In the genomic region with DNA sequence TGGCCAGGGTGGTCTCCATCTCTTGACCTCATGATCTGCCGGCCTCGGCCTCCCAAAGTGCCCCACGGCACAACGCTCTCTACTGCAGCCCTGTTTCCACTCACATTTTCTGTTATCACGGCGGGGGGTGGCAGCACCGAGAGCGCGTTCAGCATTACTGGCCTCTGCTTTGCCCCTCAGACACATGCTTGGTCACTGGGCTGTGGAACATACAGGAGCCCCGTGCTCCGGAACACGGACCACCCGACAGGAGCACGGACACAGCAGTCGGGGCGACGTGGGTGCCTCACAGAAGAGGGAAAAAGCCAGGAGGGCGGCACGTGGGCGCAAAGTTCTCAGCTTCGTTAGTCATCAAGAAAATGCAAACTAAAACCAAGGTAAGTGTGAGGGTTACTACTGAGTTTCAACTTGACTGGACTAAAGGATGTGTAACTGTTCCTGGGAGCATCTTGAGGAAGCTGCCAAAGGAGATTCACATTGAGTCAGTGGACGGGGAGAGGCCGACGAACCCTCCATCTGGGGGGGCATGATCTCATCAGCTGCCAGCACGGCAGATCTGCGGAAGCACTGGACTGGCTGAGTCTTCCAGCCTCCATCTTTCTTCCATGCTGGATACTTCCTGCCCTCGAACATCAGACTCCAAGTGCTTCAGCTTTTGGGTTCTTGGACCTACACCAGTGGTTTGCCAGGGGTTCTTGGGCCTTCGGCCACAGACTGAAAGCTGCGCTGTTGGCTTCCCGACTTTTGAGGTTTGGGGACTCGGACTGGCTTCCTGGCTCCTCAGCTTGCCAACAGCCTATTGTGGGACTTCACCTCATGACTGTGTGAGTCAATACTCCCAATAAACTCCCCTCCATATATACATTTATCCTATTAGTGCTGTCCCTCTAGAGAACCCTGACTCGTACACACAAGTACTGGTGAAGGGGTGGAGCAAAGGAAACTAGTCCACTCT, we compare ENCODE assay signal across 8 cellular contexts.
A peak's percentile ranks its signal among the peaks of the same experiment; 100 is the strongest.
DNase-seq lines count a peak whose midpoint lies in the region; ATAC-seq, FAIRE-seq and TF ChIP-seq lines count a peak whose summit lies in the region.

No MANE protein-coding gene starts in this region.

- peak overlapping the region; percentile 93 for H3K27ac Mint-ChIP-seq in neural crest cell (ENCODE audit: unreplicated experiment)

- H3K27me3 Mint-ChIP-seq in neural crest cell (ENCODE audit: low read depth): peaks cover 3% of the 10 kb centered on the region

- H3K4me1 Mint-ChIP-seq in neural crest cell: peaks cover 86% of the 10 kb centered on the region

- H3K27me3 ChIP-seq in small intestine (ENCODE audit: control insufficient read depth in 2 of 2, insufficient read depth in 2 of 2, low read length in 2 of 2): no peaks in the 10 kb centered on the region

- H3K36me3 ChIP-seq in small intestine (ENCODE audit: control insufficient read depth in 2 of 2, insufficient read depth in 2 of 2, low read length in 2 of 2): no peaks in the 10 kb centered on the region

- peak; percentile 81 for DNase-seq in amniotic epithelial cell (ENCODE audit: low read depth)
- no peak for DNase-seq in neural crest cell (ENCODE audit: low read depth, low spot score)
- DNase-seq in small intestine: no peak

- no peaks in the 10 kb centered on the region for H3K9me3 ChIP-seq in small intestine (ENCODE audit: control insufficient read depth, low read depth)

- H3K4me3 Mint-ChIP-seq in neural crest cell: peak overlapping the region; percentile 67

- no peak overlapping the region for H3K4me3 ChIP-seq in small intestine (ENCODE audit: low read depth in 1 of 2, low read length in 2 of 2)

- TF ChIP-seq CTCF in neural crest cell (conservative IDR thresholded peaks at IDR 0.05): no peak

- no peaks in the 10 kb centered on the region for H3K9me3 Mint-ChIP-seq in neural crest cell

- ATAC-seq in GM18861 (IDR thresholded peaks at IDR 0.05; ENCODE audit: unreplicated experiment) (peak; percentile 47), HG03460 (IDR thresholded peaks at IDR 0.05; ENCODE audit: unreplicated experiment) (peak; percentile 53), GM21526 (IDR thresholded peaks at IDR 0.05; ENCODE audit: low FRiP score, unreplicated experiment) (no peak), HG02884 (IDR thresholded peaks at IDR 0.05; ENCODE audit: unreplicated experiment) (no peak), HG03135 (IDR thresholded peaks at IDR 0.05; ENCODE audit: unreplicated experiment) (no peak)

- FAIRE-seq in small intestine (lab: Jason Lieb, UNC): no peak

- H3K4me1 ChIP-seq in small intestine (ENCODE audit: control insufficient read depth in 2 of 2, insufficient read depth in 1 of 2, low read depth in 1 of 2, low read length in 1 of 2): peaks cover 14 to 23% of the 10 kb centered on the region in 2 donors

- no peak overlapping the region for H3K27ac ChIP-seq in small intestine (ENCODE audit: low read depth in 1 of 2, low read length in 1 of 2)

- 75 to 92% (median 80%) methylated on average over 32 of the region's 32 CpGs for WGBS in small intestine, 3 donors

- H3K36me3 Mint-ChIP-seq in neural crest cell (ENCODE audit: low read depth): no peaks in the 10 kb centered on the region

Comparison
In these comparisons a context has a peak if more than half of its experiments do, and no peak if none do; other contexts are left out.
1. ATAC-seq: peak in GM18861 (single experiment) and HG03460 (single experiment); none in GM21526 (single experiment), HG02884 (single experiment) and HG03135 (single experiment).